ENCODE assay signal across 19 cellular contexts in genomic region chr11:69705246-69705856, GRCh38. TPM values are rescaled to one million over a fixed set of nuclear protein-coding genes. Genes with fewer than 3 reads are reported as not detected.
DNase-seq lines count a peak whose midpoint lies in the region; ATAC-seq and TF ChIP-seq lines count a peak whose summit lies in the region.
"Had no signal": no experiment of that assay in that cellular context is flagged by ENCODE, and none has a peak within 500 bp of the region (broad histone marks: within the 10 kb centered on the region; RNA-seq: fewer than 3 reads in every experiment).

No MANE protein-coding gene starts in this region.

- no peaks in the 10 kb centered on the region for H3K36me3 Mint-ChIP-seq in naive thymus-derived CD4-positive, alpha-beta T cell

- H3F3A ChIP-seq in PC-9 (ENCODE audit: insufficient read depth, low read depth): peaks cover 24% of the 10 kb centered on the region

- H3K4me1 Mint-ChIP-seq in naive thymus-derived CD4-positive, alpha-beta T cell: peaks cover 0 to 19% (median 13%) of the 10 kb centered on the region in 7 donors
- H3K4me1 Mint-ChIP-seq: central memory CD8-positive, alpha-beta T cell had no signal

- CTCF ChIA-PET in PC-9 (lab: Charles Lee): interaction anchor here (0.7 to 1.2 kb wide), 2 partner anchors 158 to 560 kb away, joined by 3 to 4 read pairs; no protein-coding TSS in a partner anchor
- CTCF ChIA-PET in naive thymus-derived CD4-positive, alpha-beta T cell (lab: Charles Lee): interaction anchor here (0.6 kb wide), 1 partner anchor 202 kb away, joined by 3 read pairs; no protein-coding TSS in a partner anchor

- no peak overlapping the region for H3K9ac ChIP-seq in HUES48 (ENCODE audit: low read depth, low read length)
- H3K9ac ChIP-seq: BLaER1, KMS-11 had no signal

- H4K20me1 ChIP-seq in PC-9 (ENCODE audit: insufficient read depth): no peaks in the 10 kb centered on the region

- H2AFZ ChIP-seq in PC-9: no peak overlapping the region

- TF ChIP-seq CTCF in PC-9 (conservative IDR thresholded peaks at IDR 0.05): no peak

- no TSS peak for BruUV-seq in PC-9 (replicated peaks; lab: Mats Ljungman, UMichigan)

- POLR2A ChIA-PET in PC-9 (lab: Charles Lee; ENCODE audit: unreplicated experiment): no interaction called here
- POLR2A ChIA-PET in naive thymus-derived CD4-positive, alpha-beta T cell (lab: Charles Lee): no interaction called here

- intact Hi-C loops in PC-9 (cut with micrococcal nuclease; ENCODE audit: unreplicated experiment): loop anchor here (2.0 kb wide), 1 partner anchor 183 kb away; no protein-coding TSS in a partner anchor
- intact Hi-C loops in naive thymus-derived CD4-positive, alpha-beta T cell (cut with micrococcal nuclease): loop anchor here in 1 of 2 donors (5.0 to 10.0 kb wide), 2 partner anchors 63 to 119 kb away; partner anchors contain the start of gene CCND1

- peaks cover 0 to 4% (median 0%) of the 10 kb centered on the region in 11 donors for H3K9me3 Mint-ChIP-seq in naive thymus-derived CD4-positive, alpha-beta T cell
- H3K9me3 Mint-ChIP-seq: central memory CD8-positive, alpha-beta T cell; nephron; T-helper 2 cell treated with Interferon-gamma antibody and Interleukin-4, amounts not matched to agents 5 μg/mL and 100 μg/mL, for 36 hours had no signal

- peak overlapping the region; percentile 52; the same call in 1 of the 2 replicates for H3K4me3 ChIP-seq in HUES48 (ENCODE audit: low read depth, low read length)
- no peak overlapping the region for H3K4me3 ChIP-seq in PC-9
- H3K4me3 ChIP-seq in naive thymus-derived CD4-positive, alpha-beta T cell (ENCODE audit: low read length): no peak overlapping the region
- H3K4me3 ChIP-seq: lower lobe of right lung had no signal

- H3K36me3 ChIP-seq in HUES48 (ENCODE audit: control insufficient read depth, insufficient read depth, low read length) (no peaks in the 10 kb centered on the region), PC-9 (ENCODE audit: low read depth) (no peaks in the 10 kb centered on the region)
- no peaks in the 10 kb centered on the region for H3K36me3 ChIP-seq in naive thymus-derived CD4-positive, alpha-beta T cell (ENCODE audit: control insufficient read depth in 2 of 3, insufficient read depth in 3 of 3, low read length in 3 of 3)
- H3K36me3 ChIP-seq: BLaER1, lower lobe of right lung had no signal

- ATAC-seq in naive thymus-derived CD4-positive, alpha-beta T cell: no peak
- ATAC-seq: right cardiac atrium, Right ventricle myocardium inferior had no signal

- peak overlapping the region in 6 of 10 donors; percentile 21 to 59 (median 38) for H3K4me3 Mint-ChIP-seq in naive thymus-derived CD4-positive, alpha-beta T cell
- H3K4me3 Mint-ChIP-seq: activated CD4-positive, alpha-beta T cell treated with anti-CD3 and anti-CD28 coated beads for 36 hours; central memory CD8-positive, alpha-beta T cell; T-helper 2 cell treated with Interferon-gamma antibody and Interleukin-4, amounts not matched to agents 5 μg/mL and 100 μg/mL, for 36 hours had no signal

- H3K27me3 ChIP-seq in HUES48 (ENCODE audit: control insufficient read depth, insufficient read depth, low read length): peaks cover 17% of the 10 kb centered on the region
- H3K27me3 ChIP-seq in PC-9 (ENCODE audit: insufficient read depth, low read depth): no peaks in the 10 kb centered on the region
- peaks cover 0 to 10% of the 10 kb centered on the region in 2 donors for H3K27me3 ChIP-seq in naive thymus-derived CD4-positive, alpha-beta T cell (ENCODE audit: control insufficient read depth in 2 of 2, insufficient read depth in 2 of 2, low read length in 2 of 2)

- peaks cover 28 to 59% (median 44%) of the 10 kb centered on the region in 5 donors for H3K27me3 Mint-ChIP-seq in naive thymus-derived CD4-positive, alpha-beta T cell

- no peak overlapping the region for H3K27ac Mint-ChIP-seq in naive thymus-derived CD4-positive, alpha-beta T cell
- H3K27ac Mint-ChIP-seq: activated CD4-positive, alpha-beta T cell treated with anti-CD3 and anti-CD28 coated beads for 36 hours; nephron; T-helper 2 cell treated with Interferon-gamma antibody and Interleukin-4, amounts not matched to agents 5 μg/mL and 100 μg/mL, for 36 hours had no signal

- no peaks in the 10 kb centered on the region for H3K9me2 ChIP-seq in PC-9 (ENCODE audit: insufficient read depth)

- H3K9me3 ChIP-seq in HUES48 (ENCODE audit: control insufficient read depth, insufficient read depth, low read length) (no peaks in the 10 kb centered on the region), PC-9 (ENCODE audit: insufficient read depth, low read depth) (no peaks in the 10 kb centered on the region)
- H3K9me3 ChIP-seq in naive thymus-derived CD4-positive, alpha-beta T cell (ENCODE audit: control insufficient read depth in 2 of 3, low read length in 3 of 3): no peaks in the 10 kb centered on the region
- H3K9me3 ChIP-seq: BLaER1, lower lobe of right lung had no signal

- DNase-seq in COR-L47 (lab: John Stamatoyannopoulos, UW) (peak; percentile 82), PC-9 (no peak), GDM1 (lab: John Stamatoyannopoulos, UW) (no peak), amniotic stem cell (lab: John Stamatoyannopoulos, UW) (no peak)
- no peak for DNase-seq in naive thymus-derived CD4-positive, alpha-beta T cell
- DNase-seq in activated CD4-positive, CD25-positive, alpha-beta regulatory T cell (lab: John Stamatoyannopoulos, UW): no peak
- DNase-seq: activated T-cell treated with anti-CD3 and anti-CD28 coated beads for 4 hours, lower lobe of right lung, NCI-H1694 had no signal

- H3K4me2 ChIP-seq in PC-9: peak overlapping the region; percentile 93; the same call in 1 of the 2 replicates
- H3K4me2 ChIP-seq: KMS-11 had no signal

- H3K27ac ChIP-seq in HUES48 (ENCODE audit: low read depth, low read length) (no peak overlapping the region), PC-9 (no peak overlapping the region)
- no peak overlapping the region for H3K27ac ChIP-seq in naive thymus-derived CD4-positive, alpha-beta T cell (ENCODE audit: low read depth, low read length)
- H3K27ac ChIP-seq: BLaER1, KMS-11, lower lobe of right lung had no signal

- H3K4me1 ChIP-seq in HUES48 (ENCODE audit: control insufficient read depth, insufficient read depth, low read length) (peaks cover 35% of the 10 kb centered on the region), PC-9 (replicated peaks; ENCODE audit: insufficient read depth) (peaks cover 14% of the 10 kb centered on the region)
- no peaks in the 10 kb centered on the region for H3K4me1 ChIP-seq in naive thymus-derived CD4-positive, alpha-beta T cell (ENCODE audit: control insufficient read depth in 2 of 2, insufficient read depth in 2 of 2, low read length in 2 of 2)

- no peaks in the 10 kb centered on the region for H3K79me2 ChIP-seq in PC-9 (ENCODE audit: low read depth)

RNA-seq across cellular contexts. Expression of gene FGF19, which starts 1.5 kb away (rescaled TPM):
- total RNA-seq in PC-9 (2021): 2.0 and 3.4 TPM in 2 replicates
- not detected for total RNA-seq in naive thymus-derived CD4-positive, alpha-beta T cell
- not detected for polyA plus RNA-seq in naive thymus-derived CD4-positive, alpha-beta T cell
- total RNA-seq: lower lobe of right lung, right cardiac atrium, Right ventricle myocardium inferior, subcutaneous adipose tissue had no signal
- polyA plus RNA-seq: right cardiac atrium had no signal

RNA-seq across cellular contexts. Expression of gene LTO1, which starts 30.2 kb away (rescaled TPM):
- 41.1 and 50.3 TPM in 2 replicates for total RNA-seq in PC-9 (2021)
- 10 to 100 TPM; 32.8 to 75.6 (median 55.1) TPM for total RNA-seq in naive thymus-derived CD4-positive, alpha-beta T cell
- polyA plus RNA-seq in naive thymus-derived CD4-positive, alpha-beta T cell: 10 to 100 TPM; 19.1 to 21.3 TPM
